ENCODE assay signal across 8 cellular contexts in the genomic region with DNA sequence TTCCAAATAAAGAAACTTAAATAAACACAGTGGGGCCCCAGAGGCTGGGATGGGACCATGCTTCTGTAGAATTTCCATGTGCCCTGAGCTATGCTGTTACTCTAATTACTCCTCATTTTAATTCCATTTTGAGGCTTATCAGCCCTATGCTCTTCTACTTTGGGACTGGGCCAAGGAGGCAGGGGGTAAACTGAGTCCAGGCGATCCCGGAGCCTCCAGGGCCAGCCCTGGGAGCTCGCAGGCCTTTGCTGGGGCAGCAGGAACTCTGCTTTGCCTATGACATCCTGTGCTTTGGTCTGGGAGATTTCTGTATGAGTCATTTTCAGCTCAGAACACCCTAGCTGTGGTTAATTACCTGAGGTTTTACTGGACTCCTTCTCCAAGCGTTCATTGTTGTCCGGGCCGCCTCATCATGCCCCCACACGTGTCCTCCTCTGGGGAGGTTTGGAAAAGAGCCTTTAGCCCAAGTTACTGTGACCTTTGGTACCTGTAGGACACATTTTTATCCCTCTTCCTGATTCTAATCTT.
DNase-seq lines count a peak whose midpoint lies in the region; ATAC-seq and TF ChIP-seq lines count a peak whose summit lies in the region.

No MANE protein-coding gene starts in this region.

- ATAC-seq in GM19467 (IDR thresholded peaks at IDR 0.05; ENCODE audit: unreplicated experiment) (peak; percentile 68), HG03457 (IDR thresholded peaks at IDR 0.05; ENCODE audit: unreplicated experiment) (peak; percentile 85), left ventricle myocardium superior (no peak)

- intact Hi-C loops in left ventricle myocardium superior (cut with micrococcal nuclease) = no loop called here

- no peak overlapping the region for H3K4me3 ChIP-seq in epithelial cell of esophagus (ENCODE audit: low read length)

- DNase-seq in COLO829 (ENCODE audit: low spot score) (peak; percentile 66), epithelial cell of esophagus (ENCODE audit: low read depth) (peak; percentile 61), NCI-H146 (lab: John Stamatoyannopoulos, UW) (no peak), left ventricle myocardium superior (no peak), NCI-H345 treated with DMSO at 0.1 percent for 48 hours (lab: John Stamatoyannopoulos, UW; ENCODE audit: unreplicated experiment) (no peak), medulla oblongata (ENCODE audit: extremely low spot score) (no peak)

- no peak for TF ChIP-seq CTCF in epithelial cell of esophagus (IDR thresholded peaks at IDR 0.05; ENCODE audit: insufficient read depth, low read depth, low read length, missing control alignments)

Comparison
In these comparisons a context has a peak if more than half of its experiments do, and no peak if none do; other contexts are left out.
1. DNase-seq: peak in COLO829 (single experiment) and epithelial cell of esophagus (single experiment); none in NCI-H146 (single experiment), left ventricle myocardium superior (single experiment), NCI-H345 treated with DMSO at 0.1 percent for 48 hours (single experiment) and medulla oblongata (single experiment).